Comparison of ENCODE assay signal across 8 cellular contexts in the genomic region with DNA sequence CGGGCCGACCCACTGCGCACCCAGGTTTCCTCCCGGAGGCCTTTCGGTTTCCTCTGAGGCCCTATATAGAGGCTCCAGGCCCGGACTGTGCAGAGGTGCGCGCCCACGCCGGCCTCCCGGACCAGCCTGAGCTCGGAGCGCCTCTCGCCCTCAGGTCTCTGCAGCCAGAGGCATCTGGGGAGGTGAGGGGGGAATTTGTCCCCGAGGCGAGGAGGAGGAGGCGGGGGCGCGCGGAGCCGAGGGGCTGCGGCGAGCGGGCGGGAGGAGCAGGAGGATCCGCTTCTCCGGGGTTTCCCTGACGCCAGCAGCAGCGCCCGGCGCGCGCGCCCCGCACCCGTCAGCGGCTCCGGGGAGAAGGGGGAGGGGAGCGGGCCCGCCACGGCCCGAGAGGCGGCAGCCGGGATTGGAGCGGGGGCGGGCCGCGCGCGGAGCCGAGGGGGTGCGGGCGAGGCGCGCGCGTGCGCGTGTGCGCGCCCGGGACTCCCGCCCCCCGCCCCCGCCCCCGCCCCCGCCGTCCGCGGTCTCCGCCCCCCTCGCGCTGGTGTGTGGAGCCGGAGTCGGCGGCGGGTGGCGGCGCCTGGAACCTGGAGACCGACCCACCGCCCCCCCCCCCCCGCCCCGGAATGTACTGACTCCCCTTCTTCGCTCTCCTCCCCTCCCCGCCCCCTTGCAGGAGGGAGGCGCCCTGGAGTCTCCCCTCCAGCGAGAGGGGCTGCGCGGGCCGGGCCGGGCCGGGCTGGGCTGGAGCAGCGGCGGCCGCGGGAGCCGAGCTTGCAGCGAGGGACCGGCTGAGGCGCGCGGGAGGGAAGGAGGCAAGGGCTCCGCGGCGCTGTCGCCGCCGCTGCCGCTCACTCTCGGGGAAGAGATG. TPM values are rescaled to one million over a fixed set of nuclear protein-coding genes. Genes with fewer than 3 reads are reported as not detected.
DNase-seq lines count a peak whose midpoint lies in the region; ATAC-seq and TF ChIP-seq lines count a peak whose summit lies in the region.

A gene with protein sequence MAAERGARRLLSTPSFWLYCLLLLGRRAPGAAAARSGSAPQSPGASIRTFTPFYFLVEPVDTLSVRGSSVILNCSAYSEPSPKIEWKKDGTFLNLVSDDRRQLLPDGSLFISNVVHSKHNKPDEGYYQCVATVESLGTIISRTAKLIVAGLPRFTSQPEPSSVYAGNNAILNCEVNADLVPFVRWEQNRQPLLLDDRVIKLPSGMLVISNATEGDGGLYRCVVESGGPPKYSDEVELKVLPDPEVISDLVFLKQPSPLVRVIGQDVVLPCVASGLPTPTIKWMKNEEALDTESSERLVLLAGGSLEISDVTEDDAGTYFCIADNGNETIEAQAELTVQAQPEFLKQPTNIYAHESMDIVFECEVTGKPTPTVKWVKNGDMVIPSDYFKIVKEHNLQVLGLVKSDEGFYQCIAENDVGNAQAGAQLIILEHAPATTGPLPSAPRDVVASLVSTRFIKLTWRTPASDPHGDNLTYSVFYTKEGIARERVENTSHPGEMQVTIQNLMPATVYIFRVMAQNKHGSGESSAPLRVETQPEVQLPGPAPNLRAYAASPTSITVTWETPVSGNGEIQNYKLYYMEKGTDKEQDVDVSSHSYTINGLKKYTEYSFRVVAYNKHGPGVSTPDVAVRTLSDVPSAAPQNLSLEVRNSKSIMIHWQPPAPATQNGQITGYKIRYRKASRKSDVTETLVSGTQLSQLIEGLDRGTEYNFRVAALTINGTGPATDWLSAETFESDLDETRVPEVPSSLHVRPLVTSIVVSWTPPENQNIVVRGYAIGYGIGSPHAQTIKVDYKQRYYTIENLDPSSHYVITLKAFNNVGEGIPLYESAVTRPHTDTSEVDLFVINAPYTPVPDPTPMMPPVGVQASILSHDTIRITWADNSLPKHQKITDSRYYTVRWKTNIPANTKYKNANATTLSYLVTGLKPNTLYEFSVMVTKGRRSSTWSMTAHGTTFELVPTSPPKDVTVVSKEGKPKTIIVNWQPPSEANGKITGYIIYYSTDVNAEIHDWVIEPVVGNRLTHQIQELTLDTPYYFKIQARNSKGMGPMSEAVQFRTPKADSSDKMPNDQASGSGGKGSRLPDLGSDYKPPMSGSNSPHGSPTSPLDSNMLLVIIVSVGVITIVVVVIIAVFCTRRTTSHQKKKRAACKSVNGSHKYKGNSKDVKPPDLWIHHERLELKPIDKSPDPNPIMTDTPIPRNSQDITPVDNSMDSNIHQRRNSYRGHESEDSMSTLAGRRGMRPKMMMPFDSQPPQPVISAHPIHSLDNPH (N-terminal part only) (plus strand): TSS at position 653 of the 868 bp plus-strand sequence. CDS start 213 bp downstream, at position 866.

- H3K9me3 ChIP-seq in BE2C (no peaks in the 10 kb centered on the region), HUES6 (ENCODE audit: control insufficient read depth, insufficient read depth, low read depth, low read length) (no peaks in the 10 kb centered on the region), PC-3 (ENCODE audit: low read length) (no peaks in the 10 kb centered on the region), mucosa of rectum (ENCODE audit: control insufficient read depth in 2 of 2, low read length in 2 of 2) (no peaks in the 10 kb centered on the region)

- no peak within 1 kb of the TSS for H3K27ac Mint-ChIP-seq in activated T-cell treated with anti-CD3 and anti-CD28 coated beads, Interleukin-2, amount 50 U/mL, for 72 hours

- H3F3A ChIP-seq in PC-3 (ENCODE audit: low read length, unreplicated experiment), result no peaks in the 10 kb centered on the region

- no peaks in the 10 kb centered on the region for H3K79me2 ChIP-seq in PC-3 (ENCODE audit: low read length)

- peak within 1 kb of the TSS; percentile 87 to 90 for H3K4me3 Mint-ChIP-seq in activated T-cell treated with anti-CD3 and anti-CD28 coated beads, Interleukin-2, amount 50 U/mL, for 72 hours

- POLR2A ChIA-PET in PC-3 (lab: Charles Lee; ENCODE audit: unreplicated experiment), result no interaction called here

- no peaks in the 10 kb centered on the region for H3K36me3 Mint-ChIP-seq in activated T-cell treated with anti-CD3 and anti-CD28 coated beads, Interleukin-2, amount 50 U/mL, for 72 hours (ENCODE audit: insufficient read depth in 2 of 2)

- H3K27me3 ChIP-seq in BE2C (peaks cover 63% of the 10 kb centered on the region), HUES6 (ENCODE audit: control insufficient read depth, insufficient read depth, low read length) (no peaks in the 10 kb centered on the region), PC-3 (ENCODE audit: low read length) (peaks cover 70% of the 10 kb centered on the region), mucosa of rectum (ENCODE audit: control insufficient read depth in 2 of 2, insufficient read depth in 2 of 2, low read length in 2 of 2) (no peaks in the 10 kb centered on the region)

- H3K36me3 ChIP-seq in BE2C (no peaks in the 10 kb centered on the region), HUES6 (ENCODE audit: control insufficient read depth, insufficient read depth, low read length) (no peaks in the 10 kb centered on the region), PC-3 (ENCODE audit: low read depth, low read length) (no peaks in the 10 kb centered on the region), mucosa of rectum (ENCODE audit: control insufficient read depth in 2 of 2, insufficient read depth in 2 of 2, low read length in 2 of 2) (no peaks in the 10 kb centered on the region)

- TF ChIP-seq CTCF in BE2C (IDR thresholded peaks at IDR 0.05; ENCODE audit: low read depth, low read length) (no peak), PC-3 (conservative IDR thresholded peaks at IDR 0.05; ENCODE audit: low read depth, low read length) (no peak)

- H3K9ac ChIP-seq in HUES6 (ENCODE audit: low read length), result peak within 1 kb of the TSS; percentile 84
- H3K9ac ChIP-seq in PC-3 (ENCODE audit: low read length), result no peak within 1 kb of the TSS
- peak within 1 kb of the TSS; percentile 76 to 92 for H3K9ac ChIP-seq in mucosa of rectum (ENCODE audit: low read depth in 1 of 2, low read length in 2 of 2)

- peak; percentile 62 for ATAC-seq in GM19463 (IDR thresholded peaks at IDR 0.05; ENCODE audit: unreplicated experiment)
- ATAC-seq in PC-3, result peak; percentile 70
- ATAC-seq in activated T-cell treated with anti-CD3 and anti-CD28 coated beads, Interleukin-2, amount 50 U/mL, for 72 hours (replicated peaks in 1 of 2), result peak; percentile 78 to 81
- peak; percentile 91 for ATAC-seq in esophagus mucosa

- peak within 1 kb of the TSS; percentile 95 for H3K4me2 ChIP-seq in PC-3 (ENCODE audit: low read length)

- H3K9me3 Mint-ChIP-seq in activated T-cell treated with anti-CD3 and anti-CD28 coated beads, Interleukin-2, amount 50 U/mL, for 72 hours, result no peaks in the 10 kb centered on the region

- peak within 1 kb of the TSS; percentile 75 for H3K4me3 ChIP-seq in BE2C (ENCODE audit: low read depth, low read length)
- H3K4me3 ChIP-seq in HUES6 (ENCODE audit: low read depth, low read length), result peak within 1 kb of the TSS; percentile 95
- H3K4me3 ChIP-seq in PC-3 (ENCODE audit: low read length), result peak within 1 kb of the TSS; percentile 78
- H3K4me3 ChIP-seq in mucosa of rectum (ENCODE audit: low read length in 2 of 2), result peak within 1 kb of the TSS; percentile 81 to 82

- peak within 1 kb of the TSS; percentile 80 for H3K27ac ChIP-seq in HUES6 (ENCODE audit: low read depth, low read length)
- no peak within 1 kb of the TSS for H3K27ac ChIP-seq in PC-3 (ENCODE audit: low read length)
- peak within 1 kb of the TSS; percentile 92 to 96 for H3K27ac ChIP-seq in mucosa of rectum (ENCODE audit: low read depth in 2 of 2, low read length in 2 of 2)

- no peaks in the 10 kb centered on the region for H3K9me2 ChIP-seq in PC-3 (replicated peaks; ENCODE audit: low read length)

- DNase-seq in BE2C, result peak; percentile 85
- peak; percentile 51 for DNase-seq in PC-3
- peak; percentile 80 to 85 for DNase-seq in activated T-cell treated with anti-CD3 and anti-CD28 coated beads, Interleukin-2, amount 50 U/mL, for 72 hours
- DNase-seq in stimulated activated CD8-positive, alpha-beta memory T cell treated with anti-CD3 and anti-CD28 coated beads, Interleukin-4, amount 100 ng/mL, for 24 hours (ENCODE audit: low read depth), result peak; percentile 69

- H3K27me3 Mint-ChIP-seq in activated T-cell treated with anti-CD3 and anti-CD28 coated beads, Interleukin-2, amount 50 U/mL, for 72 hours (ENCODE audit: low read depth), result peaks cover 25% of the 10 kb centered on the region

- CTCF ChIA-PET in PC-3 (lab: Charles Lee), result no interaction called here

- no TSS peak for BruUV-seq in PC-3 (replicated peaks; lab: Mats Ljungman, UMichigan)

- H2AFZ ChIP-seq in PC-3 (ENCODE audit: low read length), result peak within 1 kb of the TSS; percentile 94

- 0 out of 2 replicates have a peak, but pooled peaks cover 6% of the 10 kb centered on the region for H4K20me1 ChIP-seq in PC-3 (ENCODE audit: low read length)

- peaks cover 6% of the 10 kb centered on the region for H3K4me1 Mint-ChIP-seq in activated T-cell treated with anti-CD3 and anti-CD28 coated beads, Interleukin-2, amount 50 U/mL, for 72 hours (ENCODE audit: low read depth)

- intact Hi-C loops in PC-3 (cut with micrococcal nuclease), result no loop called here

- no peaks in the 10 kb centered on the region for H3K4me1 ChIP-seq in BE2C
- peaks cover 16% of the 10 kb centered on the region; the same call in 1 of the 2 replicates for H3K4me1 ChIP-seq in HUES6 (ENCODE audit: control insufficient read depth, insufficient read depth, low read length)
- H3K4me1 ChIP-seq in PC-3 (ENCODE audit: insufficient read depth, low read length), result 0 out of 2 replicates have a peak, but pooled peaks cover 3% of the 10 kb centered on the region
- H3K4me1 ChIP-seq in mucosa of rectum (ENCODE audit: control insufficient read depth in 2 of 2, insufficient read depth in 2 of 2, low read length in 2 of 2), result peaks cover 0 to 29% of the 10 kb centered on the region in 2 donors

RNA-seq across cellular contexts. Expression of the gene that starts here (rescaled TPM):
- 2.5 TPM for polyA plus RNA-seq in BE2C (2012; ENCODE audit: insufficient read depth, insufficient read length, low read depth)
- total RNA-seq in PC-3 (2014; rRNA removed) (1.2 and 3.5 TPM in 2 replicates), esophagus mucosa (10.6 TPM)
- 1 to 10 TPM; 7.0 to 8.1 TPM for total RNA-seq in activated T-cell treated with anti-CD3 and anti-CD28 coated beads, Interleukin-2, amount 50 U/mL, for 72 hours
